In the genomic region with DNA sequence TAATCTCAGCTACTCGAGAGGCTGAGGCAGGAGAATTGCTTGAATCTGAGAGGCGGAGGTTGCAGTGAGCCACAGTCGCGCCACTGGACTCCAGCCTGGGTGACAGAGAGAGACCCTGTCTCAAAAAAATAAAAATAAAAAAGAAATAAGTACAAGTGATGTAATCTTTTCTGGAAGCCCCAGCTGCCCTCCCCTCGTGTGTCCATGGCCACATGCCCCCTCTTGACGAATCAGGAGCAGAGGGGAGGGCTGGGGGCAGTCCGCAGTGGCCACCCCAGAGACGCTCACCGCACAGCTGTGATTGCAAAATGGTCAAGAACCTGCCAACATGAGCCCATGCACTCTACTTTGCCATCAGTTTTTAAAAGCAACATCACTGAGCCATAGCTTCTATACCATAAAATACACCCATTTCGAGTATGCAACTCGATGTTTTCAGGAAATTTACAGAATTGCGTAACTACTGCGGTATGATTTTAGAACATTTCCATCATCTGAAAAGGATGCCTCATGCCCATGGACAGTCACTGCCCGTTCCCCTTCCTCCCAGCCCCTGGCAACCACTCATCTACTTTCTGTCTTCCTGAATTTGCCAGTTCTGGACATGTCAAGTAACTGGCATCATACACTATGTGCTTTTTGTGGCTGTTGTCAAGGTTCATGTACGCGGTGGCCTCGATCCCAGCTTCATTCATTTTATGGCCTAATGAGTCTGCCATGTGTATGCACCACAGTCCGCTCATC, we compare ENCODE assay signal across 20 cellular contexts.
DNase-seq lines count a peak whose midpoint lies in the region; ATAC-seq and TF ChIP-seq lines count a peak whose summit lies in the region.
"Had no signal": no experiment of that assay in that cellular context is flagged by ENCODE, and none has a peak within 500 bp of the region (broad histone marks: within the 10 kb centered on the region; RNA-seq: fewer than 3 reads in every experiment).

No MANE protein-coding gene starts in this region.

- peaks cover 0 to 12% (median 0%) of the 10 kb centered on the region in 5 donors for H3K27me3 Mint-ChIP-seq in naive thymus-derived CD4-positive, alpha-beta T cell
- no peaks in the 10 kb centered on the region for H3K27me3 Mint-ChIP-seq in activated CD8-positive, alpha-beta T cell treated with anti-CD3 and anti-CD28 coated beads, Interleukin-2, amount 10 ng/mL, durations not matched to agents 7 days and 5 days (ENCODE audit: low read depth)
- H3K27me3 Mint-ChIP-seq: activated B cell treated with CpG ODN at 0.5 μM for 24 hours had no signal

- H3K9me3 Mint-ChIP-seq in naive thymus-derived CD4-positive, alpha-beta T cell, result peaks cover 0 to 2% (median 0%) of the 10 kb centered on the region in 11 donors
- no peaks in the 10 kb centered on the region for H3K9me3 Mint-ChIP-seq in activated CD8-positive, alpha-beta T cell treated with anti-CD3 and anti-CD28 coated beads, Interleukin-2, amount 10 ng/mL, durations not matched to agents 7 days and 5 days (ENCODE audit: insufficient read depth)
- H3K9me3 Mint-ChIP-seq: activated B cell treated with CpG ODN at 0.5 μM for 24 hours, neural crest cell had no signal

- H3K27me3 ChIP-seq in naive thymus-derived CD4-positive, alpha-beta T cell (ENCODE audit: control insufficient read depth in 2 of 2, insufficient read depth in 2 of 2, low read length in 2 of 2), result no peaks in the 10 kb centered on the region
- no peaks in the 10 kb centered on the region for H3K27me3 ChIP-seq in aorta (ENCODE audit: control insufficient read depth in 1 of 2, insufficient read depth in 2 of 2, low read length in 1 of 2)
- H3K27me3 ChIP-seq: esophagus muscularis mucosa had no signal

- no peak for TF ChIP-seq CTCF in coronary artery (IDR thresholded peaks at IDR 0.05)

- peaks cover 0 to 4% (median 0%) of the 10 kb centered on the region in 5 donors for H3K36me3 Mint-ChIP-seq in naive thymus-derived CD4-positive, alpha-beta T cell
- no peaks in the 10 kb centered on the region for H3K36me3 Mint-ChIP-seq in activated CD8-positive, alpha-beta T cell treated with anti-CD3 and anti-CD28 coated beads, Interleukin-2, amount 10 ng/mL, durations not matched to agents 7 days and 5 days (ENCODE audit: low read depth)

- DNase-seq in left cardiac atrium, result peak; percentile 21
- no peak for DNase-seq in left ventricle myocardium superior
- DNase-seq in coronary artery (ENCODE audit: low spot score), result peak; percentile 59
- peak in 1 of 9 donors; percentile 3 for DNase-seq in naive thymus-derived CD4-positive, alpha-beta T cell
- peak; percentile 45 to 52 for DNase-seq in aorta
- DNase-seq in activated CD8-positive, alpha-beta T cell treated with anti-CD3 and anti-CD28 coated beads, Interleukin-2, amount 10 ng/mL, durations not matched to agents 7 days and 5 days, result no peak
- no peak for DNase-seq in NCI-H187 (lab: John Stamatoyannopoulos, UW)
- DNase-seq: GF-D8, MM.1S, NCI-H2081 treated with DMSO at 0.1 percent for 48 hours, NCI-H510A treated with DMSO at 0.1 percent for 48 hours, retina, SHP77 treated with DMSO at 0.1 percent for 48 hours, substantia nigra, T-helper 1 cell had no signal

- CTCF ChIA-PET in naive thymus-derived CD4-positive, alpha-beta T cell (lab: Charles Lee), result interaction anchor here (0.8 kb wide), 1 partner anchor 8 kb away, joined by 3 read pairs; no protein-coding TSS in a partner anchor
- CTCF ChIA-PET in activated CD8-positive, alpha-beta T cell treated with anti-CD3 and anti-CD28 coated beads, Interleukin-2, amount 10 ng/mL, durations not matched to agents 7 days and 5 days (lab: Charles Lee), result interaction anchor here (1.3 kb wide), 1 partner anchor 85 kb away, joined by 4 read pairs; no protein-coding TSS in a partner anchor

- H3K4me1 ChIP-seq in naive thymus-derived CD4-positive, alpha-beta T cell (ENCODE audit: control insufficient read depth in 2 of 2, insufficient read depth in 2 of 2, low read length in 2 of 2), result no peaks in the 10 kb centered on the region
- H3K4me1 ChIP-seq in aorta (ENCODE audit: control insufficient read depth in 1 of 2, insufficient read depth in 2 of 2, low read length in 2 of 2), result no peaks in the 10 kb centered on the region

- H3K4me3 Mint-ChIP-seq in naive thymus-derived CD4-positive, alpha-beta T cell, result no peak overlapping the region
- no peak overlapping the region for H3K4me3 Mint-ChIP-seq in activated CD8-positive, alpha-beta T cell treated with anti-CD3 and anti-CD28 coated beads, Interleukin-2, amount 10 ng/mL, durations not matched to agents 7 days and 5 days
- H3K4me3 Mint-ChIP-seq: activated B cell treated with CpG ODN at 0.5 μM for 24 hours, brain, neural crest cell had no signal

- peaks cover 5 to 9% (median 7%) of the 10 kb centered on the region in 7 donors for H3K4me1 Mint-ChIP-seq in naive thymus-derived CD4-positive, alpha-beta T cell
- H3K4me1 Mint-ChIP-seq in activated CD8-positive, alpha-beta T cell treated with anti-CD3 and anti-CD28 coated beads, Interleukin-2, amount 10 ng/mL, durations not matched to agents 7 days and 5 days (ENCODE audit: low read depth), result peaks cover 6% of the 10 kb centered on the region
- H3K4me1 Mint-ChIP-seq: activated B cell treated with CpG ODN at 0.5 μM for 24 hours had no signal

- ATAC-seq in left cardiac atrium (peak in 1 of 2 donors; percentile 49), left ventricle myocardium superior (no peak), aorta (ENCODE audit: low FRiP score) (no peak), GM21619 (IDR thresholded peaks at IDR 0.05; ENCODE audit: unreplicated experiment) (no peak)
- ATAC-seq in naive thymus-derived CD4-positive, alpha-beta T cell, result peak; percentile 68
- ATAC-seq in activated CD8-positive, alpha-beta T cell treated with anti-CD3 and anti-CD28 coated beads, Interleukin-2, amount 10 ng/mL, durations not matched to agents 7 days and 5 days, result no peak

- H3K4me3 ChIP-seq in coronary artery (no peak overlapping the region), aorta (ENCODE audit: low read length in 2 of 2) (no peak overlapping the region)
- no peak overlapping the region for H3K4me3 ChIP-seq in naive thymus-derived CD4-positive, alpha-beta T cell (ENCODE audit: low read length)
- H3K4me3 ChIP-seq: esophagus muscularis mucosa had no signal

- H3K36me3 ChIP-seq in naive thymus-derived CD4-positive, alpha-beta T cell (ENCODE audit: control insufficient read depth in 2 of 3, insufficient read depth in 3 of 3, low read length in 3 of 3), result no peaks in the 10 kb centered on the region
- H3K36me3 ChIP-seq in aorta (ENCODE audit: control insufficient read depth in 1 of 2, insufficient read depth in 2 of 2, low read length in 1 of 2), result no peaks in the 10 kb centered on the region
- H3K36me3 ChIP-seq: esophagus muscularis mucosa had no signal

- intact Hi-C loops in left cardiac atrium (cut with DNase I) (loop anchor here in 1 of 2 donors (10.0 kb wide), 1 partner anchor 48 kb away; no protein-coding TSS in a partner anchor), left ventricle myocardium superior (cut with micrococcal nuclease) (loop anchor here (10.0 kb wide), 1 partner anchor 58 kb away; no protein-coding TSS in a partner anchor), aorta (cut with DNase I) (no loop called here)
- intact Hi-C loops in naive thymus-derived CD4-positive, alpha-beta T cell (cut with micrococcal nuclease), result loop anchor here in 1 of 2 donors (5.0 kb wide), 1 partner anchor 205 kb away; a partner anchor contains a TSS

- H3K27ac ChIP-seq in coronary artery (no peak overlapping the region), aorta (ENCODE audit: low read depth in 1 of 2, low read length in 2 of 2) (no peak overlapping the region)
- no peak overlapping the region for H3K27ac ChIP-seq in naive thymus-derived CD4-positive, alpha-beta T cell (ENCODE audit: low read depth, low read length)
- H3K27ac ChIP-seq: esophagus muscularis mucosa had no signal

- WGBS in aorta, 2 donors, result 86% methylated on average over 18 of the region's 18 CpGs

- no peak overlapping the region for H3K27ac Mint-ChIP-seq in naive thymus-derived CD4-positive, alpha-beta T cell
- no peak overlapping the region for H3K27ac Mint-ChIP-seq in activated CD8-positive, alpha-beta T cell treated with anti-CD3 and anti-CD28 coated beads, Interleukin-2, amount 10 ng/mL, durations not matched to agents 7 days and 5 days
- H3K27ac Mint-ChIP-seq: activated B cell treated with CpG ODN at 0.5 μM for 24 hours, brain had no signal

- H3K9me3 ChIP-seq in naive thymus-derived CD4-positive, alpha-beta T cell (ENCODE audit: control insufficient read depth in 2 of 3, low read length in 3 of 3), result no peaks in the 10 kb centered on the region
- no peaks in the 10 kb centered on the region for H3K9me3 ChIP-seq in aorta (ENCODE audit: control insufficient read depth, low read length)
- H3K9me3 ChIP-seq: esophagus muscularis mucosa had no signal

- POLR2A ChIA-PET in naive thymus-derived CD4-positive, alpha-beta T cell (lab: Charles Lee), result no interaction called here
- POLR2A ChIA-PET in activated CD8-positive, alpha-beta T cell treated with anti-CD3 and anti-CD28 coated beads, Interleukin-2, amount 10 ng/mL, durations not matched to agents 7 days and 5 days (lab: Charles Lee), result no interaction called here

Comparison
In these comparisons a context has a peak if more than half of its experiments do, and no peak if none do; other contexts are left out.
1. DNase-seq: peak in left cardiac atrium (single experiment), coronary artery (single experiment) and aorta (2 of 2); none in left ventricle myocardium superior (single experiment), activated CD8-positive, alpha-beta T cell treated with anti-CD3 and anti-CD28 coated beads, Interleukin-2, amount 10 ng/mL, durations not matched to agents 7 days and 5 days (single experiment) and NCI-H187 (0 of 2).